1 cellular context compared by ENCODE assay signal in genomic region chr20:63980806-63981728, GRCh38.
TF ChIP-seq lines count a peak whose summit lies in the region.

Gene PRPF6 (plus strand): TSS chr20:63981132. CDS start chr20:63981246, 114 bp downstream.

TF ChIP-seq in HepG2, 621 proteins besides CTCF, POLR2A, EP300 and RAD21 (continued from another document):
- TF ChIP-seq ZBTB40 (IDR thresholded peaks at IDR 0.05) = peak; percentile 97
- TF ChIP-seq ZBTB40 (CRISPR knock-in tag; IDR thresholded peaks at IDR 0.05) = peak; percentile 83
- peak; percentile 96 for TF ChIP-seq ZNF619 (CRISPR knock-in tag; IDR thresholded peaks at IDR 0.05)
- peak; percentile 98 for TF ChIP-seq ZNF350 (CRISPR knock-in tag; IDR thresholded peaks at IDR 0.05; ENCODE audit: borderline replicate concordance, low read depth)
- TF ChIP-seq POLR2AphosphoS5 (IDR thresholded peaks at IDR 0.05; ENCODE audit: low read depth, low read length) = peak; percentile 91
- peak; percentile 21; the same call in 1 of the 2 replicates for TF ChIP-seq RFX3 (CRISPR knock-in tag; IDR thresholded peaks at IDR 0.05)
- TF ChIP-seq NFAT5 (CRISPR knock-in tag; IDR thresholded peaks at IDR 0.05) = no peak; the same call in 1 of the 2 replicates
- TF ChIP-seq ZNF687 (CRISPR knock-in tag; IDR thresholded peaks at IDR 0.05) = peak; percentile 98
- TF ChIP-seq ZSCAN5A (CRISPR knock-in tag; IDR thresholded peaks at IDR 0.05; ENCODE audit: borderline replicate concordance) = no peak
- no peak; the same call in none of the 2 replicates for TF ChIP-seq ZBTB42 (CRISPR knock-in tag; IDR thresholded peaks at IDR 0.05)
- TF ChIP-seq ZBTB25 (CRISPR knock-in tag; IDR thresholded peaks at IDR 0.05) = peak; percentile 99
- no peak for TF ChIP-seq RARG (CRISPR knock-in tag; IDR thresholded peaks at IDR 0.05; ENCODE audit: low read depth)
- TF ChIP-seq MAFG (CRISPR knock-in tag; IDR thresholded peaks at IDR 0.05) = no peak
- TF ChIP-seq KDM1A (CRISPR knock-in tag; IDR thresholded peaks at IDR 0.05) = peak; percentile 29; the same call in 1 of the 2 replicates
- TF ChIP-seq RFXANK (CRISPR knock-in tag; IDR thresholded peaks at IDR 0.05) = 0 out of 2 replicates have a peak, but pooled peaks have one; percentile 85
- TF ChIP-seq ZNF260 (CRISPR knock-in tag; IDR thresholded peaks at IDR 0.05; ENCODE audit: borderline replicate concordance, low read depth) = no peak
- TF ChIP-seq STAT5B (CRISPR knock-in tag; IDR thresholded peaks at IDR 0.05) = no peak; the same call in none of the 2 replicates
- no peak for TF ChIP-seq ZFP36L1 (CRISPR knock-in tag; IDR thresholded peaks at IDR 0.05)
- no peak; the same call in 1 of the 2 replicates for TF ChIP-seq ZFYVE20 (CRISPR knock-in tag; IDR thresholded peaks at IDR 0.05; ENCODE audit: borderline replicate concordance, low read depth)
- peak; percentile 45; the same call in 1 of the 2 replicates for TF ChIP-seq ZNF878 (CRISPR knock-in tag; IDR thresholded peaks at IDR 0.05)
- TF ChIP-seq THYN1 (CRISPR knock-in tag; IDR thresholded peaks at IDR 0.05; ENCODE audit: borderline replicate concordance, low read depth) = no peak
- TF ChIP-seq ZNF530 (CRISPR knock-in tag; IDR thresholded peaks at IDR 0.05; ENCODE audit: low read depth) = no peak
- TF ChIP-seq EED (CRISPR knock-in tag; IDR thresholded peaks at IDR 0.05) = no peak
- TF ChIP-seq ZNF274 (CRISPR knock-in tag; IDR thresholded peaks at IDR 0.05) = peak; percentile 97
- TF ChIP-seq ZMAT3 (CRISPR knock-in tag; conservative IDR thresholded peaks at IDR 0.05) = peak; percentile 99
- TF ChIP-seq FOXA3 (CRISPR knock-in tag; IDR thresholded peaks at IDR 0.05) = peak; percentile 82
- TF ChIP-seq NR2F6 (IDR thresholded peaks at IDR 0.05) = peak; percentile 52; the same call in 1 of the 2 replicates
- TF ChIP-seq NR2F6 (CRISPR knock-in tag; IDR thresholded peaks at IDR 0.05) = peak; percentile 89
- no peak for TF ChIP-seq RORA (CRISPR knock-in tag; IDR thresholded peaks at IDR 0.05)
- no peak; the same call in 1 of the 2 replicates for TF ChIP-seq PAX8 (CRISPR knock-in tag; IDR thresholded peaks at IDR 0.05; ENCODE audit: borderline replicate concordance)
- TF ChIP-seq ZNF230 (CRISPR knock-in tag; IDR thresholded peaks at IDR 0.05) = peak; percentile 97
- TF ChIP-seq IRF1 (CRISPR knock-in tag; IDR thresholded peaks at IDR 0.05; ENCODE audit: low read depth) = peak; percentile 25; the same call in 1 of the 2 replicates
- no peak for TF ChIP-seq BRF2 (CRISPR knock-in tag; IDR thresholded peaks at IDR 0.05)
- peak; percentile 77; the same call in 1 of the 2 replicates for TF ChIP-seq POLR2AphosphoS2 (IDR thresholded peaks at IDR 0.05; ENCODE audit: low read depth, low read length)
